Comparison of ENCODE assay signal across 1 cellular context in the genomic region with DNA sequence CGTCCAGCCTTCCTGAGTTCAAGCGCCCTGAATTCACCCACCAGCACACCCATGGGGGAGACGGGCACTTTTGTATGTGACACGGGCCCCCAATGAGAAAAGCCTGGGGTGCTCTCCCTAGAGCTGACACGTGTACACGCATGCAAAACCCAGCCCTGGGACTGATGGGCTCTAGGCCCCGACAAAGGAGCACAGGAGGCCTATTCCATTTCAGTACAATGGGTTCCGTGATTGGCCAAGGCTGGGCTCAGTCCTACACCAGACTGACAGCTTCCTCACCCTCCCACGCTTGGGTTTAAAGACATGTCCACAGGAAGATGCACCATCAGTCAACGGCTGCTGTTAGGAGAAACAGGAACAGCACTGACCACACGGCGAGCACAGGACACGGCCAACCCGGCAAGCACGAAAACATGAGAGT.
TF ChIP-seq lines count a peak whose summit lies in the region.

No MANE protein-coding gene starts in this region.

TF ChIP-seq in K562, 482 proteins besides CTCF, POLR2A, EP300 and RAD21 (continues in another document):
- TF ChIP-seq, protein P1, sequence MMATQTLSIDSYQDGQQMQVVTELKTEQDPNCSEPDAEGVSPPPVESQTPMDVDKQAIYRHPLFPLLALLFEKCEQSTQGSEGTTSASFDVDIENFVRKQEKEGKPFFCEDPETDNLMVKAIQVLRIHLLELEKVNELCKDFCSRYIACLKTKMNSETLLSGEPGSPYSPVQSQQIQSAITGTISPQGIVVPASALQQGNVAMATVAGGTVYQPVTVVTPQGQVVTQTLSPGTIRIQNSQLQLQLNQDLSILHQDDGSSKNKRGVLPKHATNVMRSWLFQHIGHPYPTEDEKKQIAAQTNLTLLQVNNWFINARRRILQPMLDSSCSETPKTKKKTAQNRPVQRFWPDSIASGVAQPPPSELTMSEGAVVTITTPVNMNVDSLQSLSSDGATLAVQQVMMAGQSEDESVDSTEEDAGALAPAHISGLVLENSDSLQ (IDR thresholded peaks at IDR 0.05), result peak; percentile 96
- TF ChIP-seq MNT (conservative IDR thresholded peaks at IDR 0.05), result peak in 1 of 2 experiments; percentile 36; a peak in 1 of 4 replicates
- TF ChIP-seq ZNF696 (CRISPR knock-in tag; conservative IDR thresholded peaks at IDR 0.05), result no peak
- TF ChIP-seq, protein P2, sequence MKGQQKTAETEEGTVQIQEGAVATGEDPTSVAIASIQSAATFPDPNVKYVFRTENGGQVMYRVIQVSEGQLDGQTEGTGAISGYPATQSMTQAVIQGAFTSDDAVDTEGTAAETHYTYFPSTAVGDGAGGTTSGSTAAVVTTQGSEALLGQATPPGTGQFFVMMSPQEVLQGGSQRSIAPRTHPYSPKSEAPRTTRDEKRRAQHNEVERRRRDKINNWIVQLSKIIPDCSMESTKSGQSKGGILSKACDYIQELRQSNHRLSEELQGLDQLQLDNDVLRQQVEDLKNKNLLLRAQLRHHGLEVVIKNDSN (CRISPR knock-in tag; IDR thresholded peaks at IDR 0.05), result 0 out of 2 replicates have a peak, but pooled peaks have one; percentile 16
- TF ChIP-seq ILF3 (IDR thresholded peaks at IDR 0.05; ENCODE audit: borderline replicate concordance), result no peak
- TF ChIP-seq, protein P3, sequence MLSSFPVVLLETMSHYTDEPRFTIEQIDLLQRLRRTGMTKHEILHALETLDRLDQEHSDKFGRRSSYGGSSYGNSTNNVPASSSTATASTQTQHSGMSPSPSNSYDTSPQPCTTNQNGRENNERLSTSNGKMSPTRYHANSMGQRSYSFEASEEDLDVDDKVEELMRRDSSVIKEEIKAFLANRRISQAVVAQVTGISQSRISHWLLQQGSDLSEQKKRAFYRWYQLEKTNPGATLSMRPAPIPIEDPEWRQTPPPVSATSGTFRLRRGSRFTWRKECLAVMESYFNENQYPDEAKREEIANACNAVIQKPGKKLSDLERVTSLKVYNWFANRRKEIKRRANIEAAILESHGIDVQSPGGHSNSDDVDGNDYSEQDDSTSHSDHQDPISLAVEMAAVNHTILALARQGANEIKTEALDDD (IDR thresholded peaks at IDR 0.05), result 0 out of 2 replicates have a peak, but pooled peaks have one; percentile 18
- peak in 1 of 3 experiments; percentile 60; a peak in 2 of 6 replicates for TF ChIP-seq ZBTB11 (CRISPR knock-in tag; IDR thresholded peaks at IDR 0.05)
- no peak for TF ChIP-seq CCAR2 (IDR thresholded peaks at IDR 0.05; ENCODE audit: low read depth, low read length)
- no peak for TF ChIP-seq U2AF1 (optimal IDR thresholded peaks at IDR 0.05; ENCODE audit: low read depth, low read length)
- TF ChIP-seq CTBP1 (IDR thresholded peaks at IDR 0.05; ENCODE audit: borderline replicate concordance), result peak; percentile 88; the same call in 1 of the 2 replicates
- TF ChIP-seq CTCFL (IDR thresholded peaks at IDR 0.05; ENCODE audit: borderline replicate concordance, insufficient read depth, low read depth, low read length, poor library complexity, severe bottlenecking), result no peak
- TF ChIP-seq FOXK2 (conservative IDR thresholded peaks at IDR 0.05 in 1 of 2, IDR thresholded peaks at IDR 0.05 in 1 of 2; ENCODE audit: low read depth in 2 of 2), result peak in 1 of 2 experiments; percentile 28; a peak in 1 of 4 replicates
- peak; percentile 56; the same call in 1 of the 2 replicates for TF ChIP-seq GABPA (tag; conservative IDR thresholded peaks at IDR 0.05; ENCODE audit: low read depth)
- no peak for TF ChIP-seq TBL1XR1 (IDR thresholded peaks at IDR 0.05; ENCODE audit: low read length in 2 of 2)
- TF ChIP-seq ZBTB34 (CRISPR knock-in tag; IDR thresholded peaks at IDR 0.05), result no peak
- TF ChIP-seq ETV1 (tag; conservative IDR thresholded peaks at IDR 0.05; ENCODE audit: low read depth), result peak; percentile 35; the same call in 1 of the 2 replicates
- TF ChIP-seq PHF8 (IDR thresholded peaks at IDR 0.05; ENCODE audit: borderline replicate concordance, low read length), result peak; percentile 43; the same call in 1 of the 2 replicates
- TF ChIP-seq POLR2G (IDR thresholded peaks at IDR 0.05; ENCODE audit: low read depth, low read length), result 0 out of 2 replicates have a peak, but pooled peaks have one; percentile 25
- peak; percentile 82 for TF ChIP-seq SPI1 (IDR thresholded peaks at IDR 0.05; ENCODE audit: borderline replicate concordance, low read depth, low read length)
- TF ChIP-seq ZNF589 (CRISPR knock-in tag; IDR thresholded peaks at IDR 0.05; ENCODE audit: low read depth), result 0 out of 2 replicates have a peak, but pooled peaks have one; percentile 27
- no peak for TF ChIP-seq NFE2 (IDR thresholded peaks at IDR 0.05; ENCODE audit: low read depth)
- TF ChIP-seq RNF2 (IDR thresholded peaks at IDR 0.05), result peak; percentile 54; the same call in 1 of the 2 replicates
- TF ChIP-seq CUX1 (CRISPR knock-in tag; IDR thresholded peaks at IDR 0.05), result no peak
- TF ChIP-seq ATF1 (CRISPR knock-in tag; IDR thresholded peaks at IDR 0.05), result no peak
- TF ChIP-seq ATF1 (tag; IDR thresholded peaks at IDR 0.05), result 0 out of 2 replicates have a peak, but pooled peaks have one; percentile 26
- TF ChIP-seq, protein P4, sequence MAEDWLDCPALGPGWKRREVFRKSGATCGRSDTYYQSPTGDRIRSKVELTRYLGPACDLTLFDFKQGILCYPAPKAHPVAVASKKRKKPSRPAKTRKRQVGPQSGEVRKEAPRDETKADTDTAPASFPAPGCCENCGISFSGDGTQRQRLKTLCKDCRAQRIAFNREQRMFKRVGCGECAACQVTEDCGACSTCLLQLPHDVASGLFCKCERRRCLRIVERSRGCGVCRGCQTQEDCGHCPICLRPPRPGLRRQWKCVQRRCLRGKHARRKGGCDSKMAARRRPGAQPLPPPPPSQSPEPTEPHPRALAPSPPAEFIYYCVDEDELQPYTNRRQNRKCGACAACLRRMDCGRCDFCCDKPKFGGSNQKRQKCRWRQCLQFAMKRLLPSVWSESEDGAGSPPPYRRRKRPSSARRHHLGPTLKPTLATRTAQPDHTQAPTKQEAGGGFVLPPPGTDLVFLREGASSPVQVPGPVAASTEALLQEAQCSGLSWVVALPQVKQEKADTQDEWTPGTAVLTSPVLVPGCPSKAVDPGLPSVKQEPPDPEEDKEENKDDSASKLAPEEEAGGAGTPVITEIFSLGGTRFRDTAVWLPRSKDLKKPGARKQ (CRISPR knock-in tag; IDR thresholded peaks at IDR 0.05), result no peak
- no peak for TF ChIP-seq DIDO1 (tag; IDR thresholded peaks at IDR 0.05; ENCODE audit: low read depth)
- TF ChIP-seq CREB3L1 (IDR thresholded peaks at IDR 0.05; ENCODE audit: borderline replicate concordance, low read depth), result peak; percentile 49; the same call in 1 of the 2 replicates
- peak; percentile 80 for TF ChIP-seq EGR1 (conservative IDR thresholded peaks at IDR 0.05)
- no peak for TF ChIP-seq TARDBP (IDR thresholded peaks at IDR 0.05)
- no peak for TF ChIP-seq E2F3 (CRISPR knock-in tag; IDR thresholded peaks at IDR 0.05)
